8 cellular contexts compared by ENCODE assay signal in genomic region chr17:48215583-48216139, GRCh38.
DNase-seq lines count a peak whose midpoint lies in the region; ATAC-seq and TF ChIP-seq lines count a peak whose summit lies in the region.

No MANE protein-coding gene starts in this region.

- H3K27ac Mint-ChIP-seq in CD4-positive, alpha-beta T cell, result peak overlapping the region; percentile 17

- H3K4me1 ChIP-seq in OCI-LY7 (ENCODE audit: insufficient read depth, low read length, poor library complexity, severe bottlenecking) (no peaks in the 10 kb centered on the region), gastrocnemius medialis (no peaks in the 10 kb centered on the region)

- CTCF ChIA-PET in CD4-positive, alpha-beta T cell (lab: Charles Lee), result interaction anchor here (1.1 kb wide), 1 partner anchor 11 kb away, joined by 3 read pairs; no protein-coding TSS in a partner anchor
- CTCF ChIA-PET in OCI-LY7 (lab: Charles Lee; ENCODE audit: unreplicated experiment), result no interaction called here

- H3K4me2 ChIP-seq in OCI-LY7 (ENCODE audit: low read length), result no peak overlapping the region

- no peak for TF ChIP-seq CTCF in CD4-positive, alpha-beta T cell (IDR thresholded peaks at IDR 0.05)
- TF ChIP-seq CTCF in HFF-Myc (IDR thresholded peaks at IDR 0.05; ENCODE audit: low read depth, low read length, missing control alignments), result peak; percentile 53
- TF ChIP-seq CTCF in OCI-LY7 (conservative IDR thresholded peaks at IDR 0.05; ENCODE audit: low read length), result peak; percentile 50
- TF ChIP-seq CTCF in epithelial cell of proximal tubule (conservative IDR thresholded peaks at IDR 0.05; ENCODE audit: low read depth, low read length), result peak; percentile 81
- TF ChIP-seq CTCF in gastrocnemius medialis (IDR thresholded peaks at IDR 0.05 in 4 of 5, conservative IDR thresholded peaks at IDR 0.05 in 1 of 5), result peak in 4 of 5 experiments; percentile 11 to 45 (median 31)
- TF ChIP-seq CTCF in coronary artery (IDR thresholded peaks at IDR 0.05), result no peak

- no peaks in the 10 kb centered on the region for H3K79me2 ChIP-seq in OCI-LY7 (ENCODE audit: insufficient read depth, low read depth, low read length)

- H2AFZ ChIP-seq in OCI-LY7 (ENCODE audit: low read length), result no peak overlapping the region

- ATAC-seq in CD4-positive, alpha-beta T cell (ENCODE audit: poor library complexity), result no peak
- no peak for ATAC-seq in gastrocnemius medialis
- ATAC-seq in GM18861 (IDR thresholded peaks at IDR 0.05; ENCODE audit: unreplicated experiment), result no peak

- peaks cover 61% of the 10 kb centered on the region for H3K36me3 Mint-ChIP-seq in CD4-positive, alpha-beta T cell (ENCODE audit: low read depth)

- DNase-seq in CD4-positive, alpha-beta T cell, result no peak
- DNase-seq in HFF-Myc (ENCODE audit: extremely low read depth, low read depth) (no peak), OCI-LY7 (ENCODE audit: low spot score) (no peak), epithelial cell of proximal tubule (ENCODE audit: low read depth) (no peak), gastrocnemius medialis (no peak), NCI-H1048 (lab: John Stamatoyannopoulos, UW) (no peak), coronary artery (ENCODE audit: low spot score) (no peak)

- TF ChIP-seq POLR2A in gastrocnemius medialis (IDR thresholded peaks at IDR 0.05), result no peak

- POLR2A ChIA-PET in CD4-positive, alpha-beta T cell (lab: Charles Lee), result no interaction called here
- POLR2A ChIA-PET in OCI-LY7 (lab: Charles Lee), result interaction anchor here (1.1 kb wide), 1 partner anchor 8 kb away, joined by 3 read pairs; no protein-coding TSS in a partner anchor

- H3K4me3 Mint-ChIP-seq in CD4-positive, alpha-beta T cell, result no peak overlapping the region

- no peaks in the 10 kb centered on the region for H3K27me3 Mint-ChIP-seq in CD4-positive, alpha-beta T cell

- no peaks in the 10 kb centered on the region for H3K36me3 ChIP-seq in OCI-LY7 (ENCODE audit: insufficient read depth, low read length)
- H3K36me3 ChIP-seq in gastrocnemius medialis, result no peaks in the 10 kb centered on the region

- H3K4me3 ChIP-seq in HFF-Myc (replicated peaks; ENCODE audit: low read depth, low read length) (no peak overlapping the region), OCI-LY7 (ENCODE audit: low read depth, low read length, poor library complexity, severe bottlenecking) (no peak overlapping the region), epithelial cell of proximal tubule (ENCODE audit: low read depth, low read length) (no peak overlapping the region), gastrocnemius medialis (no peak overlapping the region), coronary artery (no peak overlapping the region)

- intact Hi-C loops in CD4-positive, alpha-beta T cell (cut with DNase I, micrococcal nuclease), result no loop called here
- intact Hi-C loops in OCI-LY7 (cut with micrococcal nuclease; ENCODE audit: unreplicated experiment) (no loop called here), gastrocnemius medialis (cut with DNase I; ENCODE audit: low total_unique reads) (no loop called here)

- no peaks in the 10 kb centered on the region for H3K9me3 Mint-ChIP-seq in CD4-positive, alpha-beta T cell

- peaks cover 18% of the 10 kb centered on the region for H3K4me1 Mint-ChIP-seq in CD4-positive, alpha-beta T cell (ENCODE audit: low read depth)

- no peaks in the 10 kb centered on the region for H4K20me1 ChIP-seq in OCI-LY7 (ENCODE audit: insufficient read depth, low read length)

- no peaks in the 10 kb centered on the region for H3K9me2 ChIP-seq in OCI-LY7 (ENCODE audit: insufficient read depth, low read length)

- no peaks in the 10 kb centered on the region for H3K9me3 ChIP-seq in CD4-positive, alpha-beta T cell (ENCODE audit: control insufficient read depth, low read length)
- H3K9me3 ChIP-seq in OCI-LY7 (ENCODE audit: low read length) (no peaks in the 10 kb centered on the region), gastrocnemius medialis (no peaks in the 10 kb centered on the region)

- no peak overlapping the region for H3K27ac ChIP-seq in CD4-positive, alpha-beta T cell (ENCODE audit: low read depth, low read length)
- no peak overlapping the region for H3K27ac ChIP-seq in OCI-LY7 (ENCODE audit: low read depth, low read length, poor library complexity, severe bottlenecking)
- no peak overlapping the region for H3K27ac ChIP-seq in gastrocnemius medialis
- no peak overlapping the region for H3K27ac ChIP-seq in coronary artery

- in situ Hi-C loops in gastrocnemius medialis (cut with MboI; ENCODE audit: low sequenced_read_pairs in 4 of 4), result no loop called here

- H3K27me3 ChIP-seq in CD4-positive, alpha-beta T cell (ENCODE audit: control insufficient read depth, insufficient read depth, low read length), result no peaks in the 10 kb centered on the region
- H3K27me3 ChIP-seq in gastrocnemius medialis, result peaks cover 0 to 6% (median 0%) of the 10 kb centered on the region in 3 donors

- no TSS peak for BruUV-seq in OCI-LY7 (replicated peaks; lab: Mats Ljungman, UMichigan)

Comparison
In these comparisons a context has a peak if more than half of its experiments do, and no peak if none do; other contexts are left out.
1. CTCF ChIP-seq: peak in HFF-Myc (single experiment), OCI-LY7 (single experiment), epithelial cell of proximal tubule (single experiment) and gastrocnemius medialis (4 of 5); none in CD4-positive, alpha-beta T cell (single experiment) and coronary artery (single experiment).